Comparison of ENCODE assay signal across 8 cellular contexts in genomic region chr14:105248368-105249174, GRCh38. TPM values are rescaled to one million over a fixed set of nuclear protein-coding genes. Genes with fewer than 3 reads are reported as not detected.
DNase-seq lines count a peak whose midpoint lies in the region; ATAC-seq lines count a peak whose summit lies in the region.

Gene BTBD6 (plus strand): TSS chr14:105248533. CDS start chr14:105248712, 179 bp downstream.

- H3K9me3 Mint-ChIP-seq in activated CD4-positive, alpha-beta T cell treated with anti-CD3 and anti-CD28 coated beads, Interleukin-2, amount 10 ng/mL, durations not matched to agents 24 days and 14 days = no peaks in the 10 kb centered on the region

- ATAC-seq in GM18858 (IDR thresholded peaks at IDR 0.05; ENCODE audit: unreplicated experiment) (peak; percentile 70), HG03066 (IDR thresholded peaks at IDR 0.05; ENCODE audit: low read depth, unreplicated experiment) (peak; percentile 81)

- peak within 1 kb of the TSS; percentile 71 for H3K27ac Mint-ChIP-seq in activated CD4-positive, alpha-beta T cell treated with anti-CD3 and anti-CD28 coated beads, Interleukin-2, amount 10 ng/mL, durations not matched to agents 24 days and 14 days

- DNase-seq in ACHN (peak; percentile 84), NCI-H2227 treated with DMSO at 0.1 percent for 48 hours (lab: John Stamatoyannopoulos, UW) (peak; percentile 41), dedifferentiated amniotic fluid mesenchymal stem cell (ENCODE audit: extremely low spot score) (peak; percentile 62), left kidney (ENCODE audit: low read depth, low spot score) (peak; percentile 95)
- peak; percentile 97 for DNase-seq in activated CD4-positive, alpha-beta T cell treated with anti-CD3 and anti-CD28 coated beads, Interleukin-2, amount 10 ng/mL, durations not matched to agents 24 days and 14 days
- peak; percentile 80 to 83 for DNase-seq in stimulated activated CD4-positive, alpha-beta T cell treated with anti-CD3 and anti-CD28 coated beads, Interleukin-2, amount 100 ng/mL, for 48 hours

- peak within 1 kb of the TSS; percentile 81 for H3K4me3 Mint-ChIP-seq in activated CD4-positive, alpha-beta T cell treated with anti-CD3 and anti-CD28 coated beads, Interleukin-2, amount 10 ng/mL, durations not matched to agents 24 days and 14 days

- in situ Hi-C loops in ACHN (cut with HindIII; ENCODE audit: low pct_ligation_motif_present, low pct_unique_long_range_greater_than_20kb, low sequenced_read_pairs) = no loop called here

- H3K4me1 Mint-ChIP-seq in activated CD4-positive, alpha-beta T cell treated with anti-CD3 and anti-CD28 coated beads, Interleukin-2, amount 10 ng/mL, durations not matched to agents 24 days and 14 days = peaks cover 16% of the 10 kb centered on the region

- peaks cover 40% of the 10 kb centered on the region for H3K36me3 Mint-ChIP-seq in activated CD4-positive, alpha-beta T cell treated with anti-CD3 and anti-CD28 coated beads, Interleukin-2, amount 10 ng/mL, durations not matched to agents 24 days and 14 days (ENCODE audit: low read depth)

- H3K27me3 Mint-ChIP-seq in activated CD4-positive, alpha-beta T cell treated with anti-CD3 and anti-CD28 coated beads, Interleukin-2, amount 10 ng/mL, durations not matched to agents 24 days and 14 days = no peaks in the 10 kb centered on the region

- intact Hi-C loops in activated CD4-positive, alpha-beta T cell treated with anti-CD3 and anti-CD28 coated beads, Interleukin-2, amount 10 ng/mL, durations not matched to agents 24 days and 14 days (cut with micrococcal nuclease) = no loop called here

RNA-seq across cellular contexts. Expression of gene BTBD6, which starts in this region (rescaled TPM):
- total RNA-seq in activated CD4-positive, alpha-beta T cell treated with anti-CD3 and anti-CD28 coated beads, Interleukin-2, amount 10 ng/mL, durations not matched to agents 24 days and 14 days = 39.8 and 40.1 TPM in 2 replicates

Comparison
In these comparisons a context has a peak if more than half of its experiments do, and no peak if none do; other contexts are left out.
1. Peak in every context shown above with its lines: DNase-seq and ATAC-seq.
2. DNase-seq: peak in every context shown above with its lines; median percentile 97 in activated CD4-positive, alpha-beta T cell treated with anti-CD3 and anti-CD28 coated beads, Interleukin-2, amount 10 ng/mL, durations not matched to agents 24 days and 14 days; 95 in left kidney; 84 in ACHN; 82 in stimulated activated CD4-positive, alpha-beta T cell treated with anti-CD3 and anti-CD28 coated beads, Interleukin-2, amount 100 ng/mL, for 48 hours; 62 in dedifferentiated amniotic fluid mesenchymal stem cell; 41 in NCI-H2227 treated with DMSO at 0.1 percent for 48 hours.